In genomic region chr12:5889381-5890047, GRCh38 we compare ENCODE assay signal across 1 cellular context.
TF ChIP-seq lines count a peak whose summit lies in the region.

No MANE protein-coding gene starts in this region.

TF ChIP-seq in HepG2, 621 proteins besides CTCF, POLR2A, EP300 and RAD21 (continued from another document):
- TF ChIP-seq, protein P1, sequence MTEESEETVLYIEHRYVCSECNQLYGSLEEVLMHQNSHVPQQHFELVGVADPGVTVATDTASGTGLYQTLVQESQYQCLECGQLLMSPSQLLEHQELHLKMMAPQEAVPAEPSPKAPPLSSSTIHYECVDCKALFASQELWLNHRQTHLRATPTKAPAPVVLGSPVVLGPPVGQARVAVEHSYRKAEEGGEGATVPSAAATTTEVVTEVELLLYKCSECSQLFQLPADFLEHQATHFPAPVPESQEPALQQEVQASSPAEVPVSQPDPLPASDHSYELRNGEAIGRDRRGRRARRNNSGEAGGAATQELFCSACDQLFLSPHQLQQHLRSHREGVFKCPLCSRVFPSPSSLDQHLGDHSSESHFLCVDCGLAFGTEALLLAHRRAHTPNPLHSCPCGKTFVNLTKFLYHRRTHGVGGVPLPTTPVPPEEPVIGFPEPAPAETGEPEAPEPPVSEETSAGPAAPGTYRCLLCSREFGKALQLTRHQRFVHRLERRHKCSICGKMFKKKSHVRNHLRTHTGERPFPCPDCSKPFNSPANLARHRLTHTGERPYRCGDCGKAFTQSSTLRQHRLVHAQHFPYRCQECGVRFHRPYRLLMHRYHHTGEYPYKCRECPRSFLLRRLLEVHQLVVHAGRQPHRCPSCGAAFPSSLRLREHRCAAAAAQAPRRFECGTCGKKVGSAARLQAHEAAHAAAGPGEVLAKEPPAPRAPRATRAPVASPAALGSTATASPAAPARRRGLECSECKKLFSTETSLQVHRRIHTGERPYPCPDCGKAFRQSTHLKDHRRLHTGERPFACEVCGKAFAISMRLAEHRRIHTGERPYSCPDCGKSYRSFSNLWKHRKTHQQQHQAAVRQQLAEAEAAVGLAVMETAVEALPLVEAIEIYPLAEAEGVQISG (CRISPR knock-in tag; IDR thresholded peaks at IDR 0.05) = peak; percentile 99
- TF ChIP-seq DDIT3 (CRISPR knock-in tag; IDR thresholded peaks at IDR 0.05) (no peak), SP5 (CRISPR knock-in tag; IDR thresholded peaks at IDR 0.05; ENCODE audit: borderline replicate concordance, low read depth) (no peak), KLF12 (CRISPR knock-in tag; IDR thresholded peaks at IDR 0.05; ENCODE audit: borderline replicate concordance) (no peak), ZNF543 (CRISPR knock-in tag; IDR thresholded peaks at IDR 0.05) (no peak), ZNF841 (CRISPR knock-in tag; IDR thresholded peaks at IDR 0.05; ENCODE audit: borderline replicate concordance) (no peak)
